24 cellular contexts compared by ENCODE assay signal in genomic region chr5:32127759-32128158, GRCh38. TPM values are rescaled to one million over a fixed set of nuclear protein-coding genes. Genes with fewer than 3 reads are reported as not detected.
DNase-seq lines count a peak whose midpoint lies in the region; ATAC-seq and TF ChIP-seq lines count a peak whose summit lies in the region.
"Had no signal": no experiment of that assay in that cellular context is flagged by ENCODE, and none has a peak within 500 bp of the region (broad histone marks: within the 10 kb centered on the region; RNA-seq: fewer than 3 reads in every experiment).

No MANE protein-coding gene starts in this region.

- POLR2A ChIA-PET in HEK293 (lab: Yijun Ruan, JAX), result no interaction called here
- POLR2A ChIA-PET in WTC11 (lab: Charles Lee), result interaction anchor here (0.5 kb wide), 2 partner anchors 33 to 312 kb away, joined by 6 to 7 read pairs; no protein-coding TSS in a partner anchor

- peak; percentile 89 for ATAC-seq in WTC11
- ATAC-seq: activated CD8-positive, alpha-beta memory T cell treated with anti-CD3 and anti-CD28 coated beads, Interleukin-2, amount 10 ng/mL, durations not matched to agents 7 days and 5 days; left lung; psoas muscle; SK-N-SH treated with all-trans-retinoic acid at 6 μM for 48 hours; stimulated activated naive CD8-positive, alpha-beta T cell treated with anti-CD3 and anti-CD28 coated beads, Interleukin-15, amount 100 ng/mL, for 72 hours had no signal

- DNase-seq in WTC11 (ENCODE audit: low spot score) (no peak), osteocyte (ENCODE audit: extremely low spot score, unreplicated experiment) (no peak), CD1c-positive myeloid dendritic cell (ENCODE audit: extremely low spot score) (no peak), NOMO-1 treated with DMSO at 0.1 percent for 48 hours (lab: John Stamatoyannopoulos, UW; ENCODE audit: unreplicated experiment) (no peak), HCEC 1CT (no peak)
- DNase-seq: activated CD4-positive, alpha-beta T cell treated with anti-CD3 and anti-CD28 coated beads for 48 hours; activated CD8-positive, alpha-beta memory T cell treated with anti-CD3 and anti-CD28 coated beads, Interleukin-2, amount 10 ng/mL, durations not matched to agents 7 days and 5 days; activated effector memory CD4-positive, alpha-beta T cell treated with anti-CD3 and anti-CD28 coated beads, Interleukin-2, amount 50 U/mL, for 16 hours; amniotic stem cell; DMS53; left lung; NCI-H1048; NCI-H187 treated with DMSO at 0.1 percent for 48 hours; NCI-H2227 treated with DMSO at 0.1 percent for 48 hours; psoas muscle; stimulated activated CD4-positive, alpha-beta T cell treated with anti-CD3 and anti-CD28 coated beads, Interleukin-2, amount 100 ng/mL, for 48 hours; stimulated activated naive CD8-positive, alpha-beta T cell treated with anti-CD3 and anti-CD28 coated beads, Interleukin-15, amount 100 ng/mL, for 72 hours had no signal

- H3K36me3 Mint-ChIP-seq in WTC11 (peaks cover 15% of the 10 kb centered on the region), osteocyte (ENCODE audit: unreplicated experiment) (peaks cover 37% of the 10 kb centered on the region)

- H3K27me3 Mint-ChIP-seq in WTC11 (ENCODE audit: low read depth) (no peaks in the 10 kb centered on the region), osteocyte (ENCODE audit: unreplicated experiment) (no peaks in the 10 kb centered on the region)
- H3K27me3 Mint-ChIP-seq: activated CD8-positive, alpha-beta memory T cell treated with anti-CD3 and anti-CD28 coated beads, Interleukin-2, amount 10 ng/mL, durations not matched to agents 7 days and 5 days; stimulated activated naive CD8-positive, alpha-beta T cell treated with anti-CD3 and anti-CD28 coated beads, Interleukin-15, amount 100 ng/mL, for 72 hours had no signal

- H3K4me1 ChIP-seq in HEK293 (ENCODE audit: control insufficient read depth, insufficient read depth, low read length) (peaks cover 14% of the 10 kb centered on the region), iPS-20b (ENCODE audit: insufficient read depth, low read length) (peaks cover 7% of the 10 kb centered on the region)
- H3K4me1 ChIP-seq: breast epithelium had no signal

- no peaks in the 10 kb centered on the region for H3K27me3 ChIP-seq in iPS-20b (ENCODE audit: insufficient read depth, low read length)
- H3K27me3 ChIP-seq: breast epithelium, left lung, tibial nerve had no signal

- H3K4me1 Mint-ChIP-seq in WTC11, result peaks cover 36% of the 10 kb centered on the region
- peaks cover 43% of the 10 kb centered on the region for H3K4me1 Mint-ChIP-seq in osteocyte (ENCODE audit: unreplicated experiment)

- TF ChIP-seq CTCF in HEK293 (tag by site-specific recombination; IDR thresholded peaks at IDR 0.05) (no peak), WTC11 (IDR thresholded peaks at IDR 0.05) (no peak), osteocyte (IDR thresholded peaks at IDR 0.05) (no peak)

- no peaks in the 10 kb centered on the region for H3K9me3 ChIP-seq in HEK293 (ENCODE audit: control insufficient read depth, insufficient read depth, low read depth, low read length)
- H3K9me3 ChIP-seq in iPS-20b (ENCODE audit: insufficient read depth, low read depth, low read length), result no peaks in the 10 kb centered on the region
- H3K9me3 ChIP-seq: breast epithelium, left lung, psoas muscle, tibial nerve had no signal

- H3K4me3 Mint-ChIP-seq in WTC11 (no peak overlapping the region), osteocyte (ENCODE audit: unreplicated experiment) (no peak overlapping the region)
- H3K4me3 Mint-ChIP-seq: activated CD8-positive, alpha-beta memory T cell treated with anti-CD3 and anti-CD28 coated beads, Interleukin-2, amount 10 ng/mL, durations not matched to agents 7 days and 5 days; neural crest cell; stimulated activated naive CD8-positive, alpha-beta T cell treated with anti-CD3 and anti-CD28 coated beads, Interleukin-15, amount 100 ng/mL, for 72 hours had no signal

- H3K36me3 ChIP-seq in HEK293 (ENCODE audit: control insufficient read depth in 2 of 2, insufficient read depth in 1 of 2, low read length in 2 of 2) (peaks cover 24 to 43% of the 10 kb centered on the region in 2 experiments), iPS-20b (ENCODE audit: insufficient read depth, low read depth, low read length) (peaks cover 88% of the 10 kb centered on the region)
- H3K36me3 ChIP-seq: breast epithelium had no signal

- H3K4me3 ChIP-seq in HEK293 (ENCODE audit: low read depth, low read length) (no peak overlapping the region), iPS-20b (ENCODE audit: low read length) (no peak overlapping the region)
- H3K4me3 ChIP-seq: breast epithelium, left lung, psoas muscle, skin epidermis, tibial nerve had no signal

- CTCF ChIA-PET in HEK293 (lab: Yijun Ruan, JAX), result interaction anchor here (1.3 kb wide), 1 partner anchor 105 kb away, joined by 3 read pairs; no protein-coding TSS in a partner anchor
- CTCF ChIA-PET in WTC11 (lab: Charles Lee), result interaction anchor here (0.9 to 2.6 kb wide), 3 partner anchors 8 to 53 kb away, joined by 3 to 10 read pairs (median 5); no protein-coding TSS in a partner anchor

- H3K27ac ChIP-seq in HEK293 (ENCODE audit: extremely low read depth, low read depth, low read length) (no peak overlapping the region; the same call in 1 of the 2 replicates), iPS-20b (ENCODE audit: low read length) (peak overlapping the region; percentile 8)
- H3K27ac ChIP-seq: breast epithelium, left lung, psoas muscle, skin epidermis, tibial nerve had no signal

- H3K9me3 Mint-ChIP-seq in WTC11, result no peaks in the 10 kb centered on the region
- H3K9me3 Mint-ChIP-seq in osteocyte (ENCODE audit: unreplicated experiment), result no peaks in the 10 kb centered on the region
- H3K9me3 Mint-ChIP-seq: neural crest cell; stimulated activated naive CD8-positive, alpha-beta T cell treated with anti-CD3 and anti-CD28 coated beads, Interleukin-15, amount 100 ng/mL, for 72 hours had no signal

- H3K27ac Mint-ChIP-seq in WTC11 (peak overlapping the region; percentile 64), osteocyte (ENCODE audit: unreplicated experiment) (peak overlapping the region; percentile 64)

- H3K9ac ChIP-seq in iPS-20b (ENCODE audit: low read depth, low read length), result no peak overlapping the region

TF ChIP-seq in HEK293, 187 proteins besides CTCF, POLR2A, EP300 and RAD21:
- TF ChIP-seq ZBTB49 (tag by site-specific recombination; IDR thresholded peaks at IDR 0.05; ENCODE audit: low read depth), result no peak
- peak; percentile 52 for TF ChIP-seq ZIC2 (tag by site-specific recombination; IDR thresholded peaks at IDR 0.05)

TF ChIP-seq in WTC11, 78 proteins besides CTCF, POLR2A, EP300 and RAD21:
- TF ChIP-seq FOXJ3 (CRISPR knock-in tag; IDR thresholded peaks at IDR 0.05; ENCODE audit: borderline replicate concordance) (no peak), GRHL2 (CRISPR knock-in tag; IDR thresholded peaks at IDR 0.05; ENCODE audit: insufficient replicate concordance, severe bottlenecking) (no peak), ZNF423 (CRISPR knock-in tag; IDR thresholded peaks at IDR 0.05) (peak; percentile 43; the same call in 1 of the 2 replicates)

RNA-seq across cellular contexts. Expression of gene GOLPH3, which starts 46.4 kb away (rescaled TPM):
- 88.7 to 101 TPM (median 95.4 TPM) in 3 replicates for total RNA-seq in WTC11 (2021)
- total RNA-seq in osteocyte, result 91.2 and 94.9 TPM in 2 replicates

Comparison
In these comparisons a context has a peak if more than half of its experiments do, and no peak if none do; other contexts are left out.
1. Of the 8 proteins assayed by ChIP-seq in both HEK293 and WTC11: peak only in HEK293: none; only in WTC11: ZNF423; in both: none; in neither: 7.